ENCODE assay signal across 23 cellular contexts in the genomic region with DNA sequence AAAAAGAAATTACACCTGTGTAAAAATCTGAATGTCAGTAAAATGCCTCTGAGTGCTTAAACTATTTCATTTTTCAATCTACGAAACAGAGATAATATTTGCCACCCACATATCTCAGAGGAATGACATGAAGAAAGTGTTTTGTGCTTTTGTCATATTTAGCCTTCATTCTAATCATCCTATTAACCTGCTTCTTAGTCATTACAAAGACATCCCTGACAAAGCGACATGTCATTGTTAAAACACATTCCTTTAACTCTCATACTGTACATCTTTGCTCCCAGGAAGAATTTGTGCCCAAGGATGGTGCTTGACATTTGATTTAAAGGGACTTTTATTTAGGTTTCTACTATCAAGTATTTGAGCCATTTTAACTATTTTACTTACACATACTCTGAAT.
DNase-seq lines count a peak whose midpoint lies in the region; ATAC-seq, FAIRE-seq and TF ChIP-seq lines count a peak whose summit lies in the region.
"Had no signal": no experiment of that assay in that cellular context is flagged by ENCODE, and none has a peak within 500 bp of the region (broad histone marks: within the 10 kb centered on the region; RNA-seq: fewer than 3 reads in every experiment).

No MANE protein-coding gene starts in this region.

- no peaks in the 10 kb centered on the region for H3K79me2 ChIP-seq in astrocyte (ENCODE audit: insufficient read depth, low read length)
- H3K79me2 ChIP-seq in mesendoderm (ENCODE audit: control insufficient read depth, insufficient read depth, low read length) = no peaks in the 10 kb centered on the region

- H3K4me1 ChIP-seq in astrocyte (ENCODE audit: insufficient read depth, low read length) (no peaks in the 10 kb centered on the region), mesendoderm (ENCODE audit: control insufficient read depth, low read depth, low read length) (no peaks in the 10 kb centered on the region), SJCRH30 (no peaks in the 10 kb centered on the region)
- H3K4me1 ChIP-seq: Caco-2 had no signal

- no CpG with 5 or more reads among the region's 2 CpGs for WGBS in mesendoderm (ENCODE audit: extremely low coverage, insufficient coverage, low lambda C conversion rate)

- no peaks in the 10 kb centered on the region for H3K36me3 ChIP-seq in astrocyte (ENCODE audit: insufficient read depth, low read length)
- no peaks in the 10 kb centered on the region for H3K36me3 ChIP-seq in mesendoderm (ENCODE audit: control insufficient read depth, insufficient read depth, low read length)
- no peaks in the 10 kb centered on the region for H3K36me3 ChIP-seq in SJCRH30

- no peak overlapping the region for H2AK5ac ChIP-seq in mesendoderm (ENCODE audit: low read length)

- H3K4me3 Mint-ChIP-seq in astrocyte (ENCODE audit: unreplicated experiment) = no peak overlapping the region
- no peak overlapping the region for H3K4me3 Mint-ChIP-seq in nephron progenitor cell
- H3K4me3 Mint-ChIP-seq: B cell; CD4-positive, CD25-positive, alpha-beta regulatory T cell had no signal

- no peaks in the 10 kb centered on the region for H4K20me1 ChIP-seq in astrocyte (ENCODE audit: insufficient read depth, low read length)

- peaks cover 8% of the 10 kb centered on the region for H3K36me3 Mint-ChIP-seq in astrocyte (ENCODE audit: low read depth, unreplicated experiment)
- H3K36me3 Mint-ChIP-seq in nephron progenitor cell (ENCODE audit: low read depth) = no peaks in the 10 kb centered on the region
- H3K36me3 Mint-ChIP-seq: CD4-positive, CD25-positive, alpha-beta regulatory T cell had no signal

- H3K9ac ChIP-seq in astrocyte (ENCODE audit: low read length) (no peak overlapping the region), mesendoderm (ENCODE audit: low read length) (no peak overlapping the region)
- H3K9ac ChIP-seq: SK-N-SH had no signal

- no peak for FAIRE-seq in astrocyte (lab: Jason Lieb, UNC)
- FAIRE-seq: GM12892, GM18507 had no signal

- peaks cover 5% of the 10 kb centered on the region for H3K9me3 Mint-ChIP-seq in astrocyte (ENCODE audit: unreplicated experiment)
- peaks cover 5% of the 10 kb centered on the region for H3K9me3 Mint-ChIP-seq in nephron progenitor cell

- H3K27ac Mint-ChIP-seq in astrocyte (ENCODE audit: unreplicated experiment) (no peak overlapping the region), nephron progenitor cell (no peak overlapping the region)
- H3K27ac Mint-ChIP-seq: B cell; CD4-positive, CD25-positive, alpha-beta regulatory T cell had no signal

- no peak overlapping the region for H3K4ac ChIP-seq in mesendoderm (ENCODE audit: low read depth, low read length)

- no peaks in the 10 kb centered on the region for H3K27me3 ChIP-seq in astrocyte (ENCODE audit: insufficient read depth, low read length)
- no peaks in the 10 kb centered on the region for H3K27me3 ChIP-seq in mesendoderm (ENCODE audit: insufficient read depth, low read length, poor library complexity)
- no peaks in the 10 kb centered on the region for H3K27me3 ChIP-seq in SJCRH30

- H3K23ac ChIP-seq in mesendoderm (ENCODE audit: low read length) = no peak overlapping the region

- H3K56ac ChIP-seq in mesendoderm (ENCODE audit: low read length) = no peak overlapping the region

- no peaks in the 10 kb centered on the region for H3K9me3 ChIP-seq in astrocyte (ENCODE audit: insufficient read depth, low read depth, low read length)
- no peaks in the 10 kb centered on the region for H3K9me3 ChIP-seq in SJCRH30 (replicated peaks)
- H3K9me3 ChIP-seq: Caco-2, SK-N-SH had no signal

- no peak for TF ChIP-seq CTCF in astrocyte (IDR thresholded peaks at IDR 0.05; ENCODE audit: insufficient read depth, low read depth, low read length)
- TF ChIP-seq CTCF in nephron progenitor cell (IDR thresholded peaks at IDR 0.05) = no peak

- no peak overlapping the region for H2BK120ac ChIP-seq in mesendoderm (ENCODE audit: low read depth, low read length)

- H3K4me2 ChIP-seq in astrocyte (ENCODE audit: low read length) = peak overlapping the region; percentile 26
- H3K4me2 ChIP-seq in mesendoderm (ENCODE audit: low read length) = no peak overlapping the region
- H3K4me2 ChIP-seq: SK-N-SH had no signal

- no peak overlapping the region for H2AFZ ChIP-seq in astrocyte (ENCODE audit: low read depth, low read length)

- H3K4me1 Mint-ChIP-seq in astrocyte (ENCODE audit: low read depth, unreplicated experiment) (peaks cover 11% of the 10 kb centered on the region), nephron progenitor cell (no peaks in the 10 kb centered on the region)
- H3K4me1 Mint-ChIP-seq: B cell; CD4-positive, CD25-positive, alpha-beta regulatory T cell had no signal

- H3K27ac ChIP-seq in astrocyte (ENCODE audit: low read depth, low read length) (no peak overlapping the region), mesendoderm (ENCODE audit: low read depth, low read length) (no peak overlapping the region), SJCRH30 (no peak overlapping the region)

- H3K4me3 ChIP-seq in astrocyte (ENCODE audit: insufficient read depth, low read depth, low read length) (no peak overlapping the region), mesendoderm (ENCODE audit: low read length) (no peak overlapping the region), SJCRH30 (no peak overlapping the region)

- ATAC-seq in GM21367 (IDR thresholded peaks at IDR 0.05; ENCODE audit: unreplicated experiment) = no peak

- H2BK5ac ChIP-seq in mesendoderm (ENCODE audit: low read length) = no peak overlapping the region

- H4K5ac ChIP-seq in mesendoderm (ENCODE audit: low read length) = no peak overlapping the region

- no peak overlapping the region for H4K8ac ChIP-seq in mesendoderm (ENCODE audit: low read depth, low read length)

- DNase-seq in EH (ENCODE audit: low read depth) (peak; percentile 1), M059J (ENCODE audit: low read depth) (peak; percentile 52), astrocyte (ENCODE audit: low read depth) (peak; percentile 1), mesendoderm (peak; percentile 31), nephron progenitor cell (no peak), germinal center (ENCODE audit: low spot score) (no peak), SJCRH30 (no peak)
- DNase-seq: 8988T; Caco-2; CD4-positive, CD25-positive, alpha-beta regulatory T cell; DMS153; KG1; NCI-H1417 treated with DMSO at 0.1 percent for 48 hours; NCI-H187 treated with DMSO at 0.1 percent for 48 hours; NCI-H226; NCI-H524; NCI-H82; Right ventricle myocardium superior; SK-N-SH had no signal

- no peak overlapping the region for H2BK15ac ChIP-seq in mesendoderm (replicated peaks; ENCODE audit: low read depth)

- H3K18ac ChIP-seq in mesendoderm (ENCODE audit: low read length) = no peak overlapping the region

- H3K27me3 Mint-ChIP-seq in astrocyte (ENCODE audit: low read depth, unreplicated experiment) (no peaks in the 10 kb centered on the region), nephron progenitor cell (ENCODE audit: low read depth, poor library complexity) (no peaks in the 10 kb centered on the region)
- H3K27me3 Mint-ChIP-seq: B cell; CD4-positive, CD25-positive, alpha-beta regulatory T cell had no signal

- no peaks in the 10 kb centered on the region for H3K79me1 ChIP-seq in mesendoderm (ENCODE audit: low read length)

Comparison
In these comparisons a context has a peak if more than half of its experiments do, and no peak if none do; other contexts are left out.
1. DNase-seq: peak in EH (single experiment), M059J (single experiment), astrocyte (single experiment) and mesendoderm (single experiment); none in nephron progenitor cell (single experiment), germinal center (single experiment) and SJCRH30 (0 of 2).